In genomic region chr7:8048067-8048466, GRCh38 we compare ENCODE assay signal across 8 cellular contexts.
A peak's percentile ranks its signal among the peaks of the same experiment; 100 is the strongest.
DNase-seq lines count a peak whose midpoint lies in the region; ATAC-seq, FAIRE-seq and TF ChIP-seq lines count a peak whose summit lies in the region.
"Not testable (repeated sequence)": the region's sequence is repeated elsewhere in the genome, so short reads cannot be mapped to it uniquely, and the experiment has no call there.

No MANE protein-coding gene starts in this region.

- POLR2A ChIA-PET in K562 (lab: Yijun Ruan, JAX), result interaction anchor here (0.8 kb wide), 1 partner anchor 80 kb away, joined by 3 read pairs; the partner anchor contains the start of gene GLCCI1
- POLR2A ChIA-PET in HepG2 (lab: Yijun Ruan, JAX), result not testable (repeated sequence)

- TF ChIP-seq EP300 in K562 (IDR thresholded peaks at IDR 0.05; ENCODE audit: low read length); HepG2 (IDR thresholded peaks at IDR 0.05; ENCODE audit: low read depth in 2 of 2, low read length in 2 of 2); HepG2 (CRISPR knock-in tag; IDR thresholded peaks at IDR 0.05; ENCODE audit: borderline replicate concordance): not testable (repeated sequence)

- FAIRE-seq in K562 (lab: Jason Lieb, UNC) (peak; percentile 68), HepG2 (lab: Jason Lieb, UNC) (peak; percentile 34)

- in situ Hi-C loops in K562 (cut with MboI); HepG2 (cut with HindIII; ENCODE audit: extremely low pct_ligation_motif_present, low pct_unique_long_range_greater_than_20kb): not testable (repeated sequence)

- DNase-seq in CD4-positive, CD25-positive, alpha-beta regulatory T cell; activated T-cell treated with anti-CD3 and anti-CD28 coated beads, Interleukin-2, amount 50 U/mL, for 24 hours; K562 (ENCODE audit: extremely low read depth in 1 of 4, low spot score in 3 of 4); HepG2 (ENCODE audit: low spot score); stimulated activated effector memory CD8-positive, alpha-beta T cell treated with anti-CD3 and anti-CD28 coated beads, Interleukin-12 subunit alpha, Interleukin-12 subunit beta, amount 100 ng/mL, for 72 hours (ENCODE audit: low spot score in 2 of 2): not testable (repeated sequence)
- peak; percentile 20 for DNase-seq in GM06990 (ENCODE audit: extremely low read depth, insufficient read length)

- H3K4me3 ChIP-seq in CD4-positive, CD25-positive, alpha-beta regulatory T cell (ENCODE audit: low read depth, low read length); GM06990 (replicated peaks; ENCODE audit: low read depth, low read length); K562; HepG2 (replicated peaks in 1 of 3; ENCODE audit: insufficient read depth in 1 of 3, low read depth in 2 of 3, low read length in 3 of 3): not testable (repeated sequence)

- H4K20me1 ChIP-seq in K562 (replicated peaks; ENCODE audit: control insufficient read depth, insufficient read depth, low read length); HepG2 (ENCODE audit: insufficient read depth, low read length): not testable (repeated sequence)

- not testable (repeated sequence) for TF ChIP-seq RAD21 in K562 (CRISPR knock-in tag; conservative IDR thresholded peaks at IDR 0.05 in 1 of 2, IDR thresholded peaks at IDR 0.05 in 1 of 2); HepG2 (CRISPR knock-in tag; IDR thresholded peaks at IDR 0.05)

- BruUV-seq in K562 (replicated peaks; lab: Mats Ljungman, UMichigan); HepG2 (replicated peaks; lab: Mats Ljungman, UMichigan): not testable (repeated sequence)

- not testable (repeated sequence) for H3K9me3 ChIP-seq in CD4-positive, CD25-positive, alpha-beta regulatory T cell (ENCODE audit: control insufficient read depth in 2 of 2, low read length in 2 of 2); K562 (replicated peaks; ENCODE audit: control insufficient read depth, insufficient read depth, low read depth, low read length); HepG2 (ENCODE audit: low read length)

- H3K9ac ChIP-seq in K562 (ENCODE audit: insufficient read depth in 1 of 2, low read depth in 2 of 2, low read length in 2 of 2); HepG2 (ENCODE audit: insufficient read depth, low read depth, low read length): not testable (repeated sequence)

- peaks cover 63 to 88% (median 70%) of the 10 kb centered on the region in 4 donors for H3K4me1 Mint-ChIP-seq in CD4-positive, CD25-positive, alpha-beta regulatory T cell
- peaks cover 76% of the 10 kb centered on the region for H3K4me1 Mint-ChIP-seq in activated T-cell treated with anti-CD3 and anti-CD28 coated beads, Interleukin-2, amount 50 U/mL, for 24 hours (ENCODE audit: low read depth)
- H3K4me1 Mint-ChIP-seq in stimulated activated effector memory CD8-positive, alpha-beta T cell treated with anti-CD3 and anti-CD28 coated beads, Interleukin-12 subunit alpha, Interleukin-12 subunit beta, amount 100 ng/mL, for 72 hours, result peaks cover 52% of the 10 kb centered on the region

- ATAC-seq in CD4-positive, CD25-positive, alpha-beta regulatory T cell (ENCODE audit: low read depth in 2 of 2); K562; HepG2; stimulated activated effector memory CD8-positive, alpha-beta T cell treated with anti-CD3 and anti-CD28 coated beads, Interleukin-12 subunit alpha, Interleukin-12 subunit beta, amount 100 ng/mL, for 72 hours: not testable (repeated sequence)
- peak; percentile 66 for ATAC-seq in GM18868 (IDR thresholded peaks at IDR 0.05; ENCODE audit: unreplicated experiment)
- peak; percentile 57 for ATAC-seq in HG02852 (IDR thresholded peaks at IDR 0.05; ENCODE audit: unreplicated experiment)

- H3K27me3 ChIP-seq in CD4-positive, CD25-positive, alpha-beta regulatory T cell (ENCODE audit: control insufficient read depth, insufficient read depth, low read length); GM06990 (replicated peaks; ENCODE audit: control insufficient read depth, insufficient read depth, low read length); K562 (ENCODE audit: control insufficient read depth in 2 of 2, insufficient read depth in 2 of 2, low read length in 2 of 2); HepG2 (ENCODE audit: control insufficient read depth in 1 of 2, insufficient read depth in 2 of 2, low read length in 2 of 2): not testable (repeated sequence)

- H3K79me2 ChIP-seq in K562 (ENCODE audit: control insufficient read depth, insufficient read depth, low read length); HepG2 (ENCODE audit: insufficient read depth, low read length): not testable (repeated sequence)

- H3K27ac ChIP-seq in CD4-positive, CD25-positive, alpha-beta regulatory T cell (ENCODE audit: insufficient read depth, low read length, poor library complexity, severe bottlenecking); K562 (ENCODE audit: extremely low read depth, low read depth, low read length); HepG2 (ENCODE audit: extremely low read length, insufficient read depth, low read length): not testable (repeated sequence)

- H3K9me3 Mint-ChIP-seq in CD4-positive, CD25-positive, alpha-beta regulatory T cell; activated T-cell treated with anti-CD3 and anti-CD28 coated beads, Interleukin-2, amount 50 U/mL, for 24 hours; stimulated activated effector memory CD8-positive, alpha-beta T cell treated with anti-CD3 and anti-CD28 coated beads, Interleukin-12 subunit alpha, Interleukin-12 subunit beta, amount 100 ng/mL, for 72 hours: not testable (repeated sequence)

- H3K4me1 ChIP-seq in CD4-positive, CD25-positive, alpha-beta regulatory T cell (ENCODE audit: control insufficient read depth, insufficient read depth, low read length, poor library complexity, severe bottlenecking), result peaks cover 34% of the 10 kb centered on the region
- not testable (repeated sequence) for H3K4me1 ChIP-seq in K562 (replicated peaks in 1 of 2; ENCODE audit: control insufficient read depth in 2 of 2, insufficient read depth in 2 of 2, low read length in 2 of 2); HepG2 (ENCODE audit: insufficient read depth, low read length)

- not testable (repeated sequence) for H3K27me3 Mint-ChIP-seq in CD4-positive, CD25-positive, alpha-beta regulatory T cell; activated T-cell treated with anti-CD3 and anti-CD28 coated beads, Interleukin-2, amount 50 U/mL, for 24 hours

- CTCF ChIA-PET in K562 (lab: Yijun Ruan, JAX; ENCODE audit: low intra/inter-chr PET ratio); HepG2 (lab: Yijun Ruan, JAX; ENCODE audit: low intra/inter-chr PET ratio, low total read pairs): not testable (repeated sequence)

- peak overlapping the region in 2 of 4 donors; percentile 22 to 51 for H3K4me3 Mint-ChIP-seq in CD4-positive, CD25-positive, alpha-beta regulatory T cell
- not testable (repeated sequence) for H3K4me3 Mint-ChIP-seq in activated T-cell treated with anti-CD3 and anti-CD28 coated beads, Interleukin-2, amount 50 U/mL, for 24 hours; stimulated activated effector memory CD8-positive, alpha-beta T cell treated with anti-CD3 and anti-CD28 coated beads, Interleukin-12 subunit alpha, Interleukin-12 subunit beta, amount 100 ng/mL, for 72 hours

- peaks cover 34% of the 10 kb centered on the region for H3K36me3 Mint-ChIP-seq in CD4-positive, CD25-positive, alpha-beta regulatory T cell
- peaks cover 18% of the 10 kb centered on the region for H3K36me3 Mint-ChIP-seq in activated T-cell treated with anti-CD3 and anti-CD28 coated beads, Interleukin-2, amount 50 U/mL, for 24 hours (ENCODE audit: low read depth)
- H3K36me3 Mint-ChIP-seq in stimulated activated effector memory CD8-positive, alpha-beta T cell treated with anti-CD3 and anti-CD28 coated beads, Interleukin-12 subunit alpha, Interleukin-12 subunit beta, amount 100 ng/mL, for 72 hours, result not testable (repeated sequence)

- not testable (repeated sequence) for TF ChIP-seq POLR2A in K562 (conservative IDR thresholded peaks at IDR 0.05); HepG2 (IDR thresholded peaks at IDR 0.05; ENCODE audit: insufficient read depth in 1 of 2, low read depth in 2 of 2, low read length in 2 of 2)

- intact Hi-C loops in K562 (cut with micrococcal nuclease); HepG2 (cut with micrococcal nuclease; ENCODE audit: unreplicated experiment): not testable (repeated sequence)

- not testable (repeated sequence) for H3K9me1 ChIP-seq in K562 (ENCODE audit: control insufficient read depth, insufficient read depth, low read length)

- TF ChIP-seq CTCF in GM06990 (IDR thresholded peaks at IDR 0.05; ENCODE audit: insufficient read depth, low read length, poor library complexity, severe bottlenecking); K562 (IDR thresholded peaks at IDR 0.05 in 2 of 3, conservative IDR thresholded peaks at IDR 0.05 in 1 of 3; ENCODE audit: insufficient read depth in 2 of 3, low read depth in 1 of 3, low read length in 3 of 3); HepG2 (CRISPR knock-in tag; IDR thresholded peaks at IDR 0.05): not testable (repeated sequence)

- not testable (repeated sequence) for H2AFZ ChIP-seq in K562 (ENCODE audit: low read depth, low read length); HepG2 (ENCODE audit: low read length)

- H3K36me3 ChIP-seq in CD4-positive, CD25-positive, alpha-beta regulatory T cell (ENCODE audit: control insufficient read depth, insufficient read depth, low read length); GM06990 (ENCODE audit: control insufficient read depth, insufficient read depth, low read length); K562 (ENCODE audit: control insufficient read depth, insufficient read depth, low read length); HepG2 (replicated peaks in 1 of 2; ENCODE audit: control insufficient read depth in 1 of 2, insufficient read depth in 2 of 2, low read length in 2 of 2): not testable (repeated sequence)

- not testable (repeated sequence) for H3K4me2 ChIP-seq in K562 (ENCODE audit: insufficient read depth, low read length); HepG2 (ENCODE audit: low read depth, low read length)

- peak overlapping the region; percentile 21 to 90 (median 67) for H3K27ac Mint-ChIP-seq in CD4-positive, CD25-positive, alpha-beta regulatory T cell
- peak overlapping the region; percentile 52 for H3K27ac Mint-ChIP-seq in activated T-cell treated with anti-CD3 and anti-CD28 coated beads, Interleukin-2, amount 50 U/mL, for 24 hours
- H3K27ac Mint-ChIP-seq in stimulated activated effector memory CD8-positive, alpha-beta T cell treated with anti-CD3 and anti-CD28 coated beads, Interleukin-12 subunit alpha, Interleukin-12 subunit beta, amount 100 ng/mL, for 72 hours, result peak overlapping the region; percentile 30
